In the genomic region with DNA sequence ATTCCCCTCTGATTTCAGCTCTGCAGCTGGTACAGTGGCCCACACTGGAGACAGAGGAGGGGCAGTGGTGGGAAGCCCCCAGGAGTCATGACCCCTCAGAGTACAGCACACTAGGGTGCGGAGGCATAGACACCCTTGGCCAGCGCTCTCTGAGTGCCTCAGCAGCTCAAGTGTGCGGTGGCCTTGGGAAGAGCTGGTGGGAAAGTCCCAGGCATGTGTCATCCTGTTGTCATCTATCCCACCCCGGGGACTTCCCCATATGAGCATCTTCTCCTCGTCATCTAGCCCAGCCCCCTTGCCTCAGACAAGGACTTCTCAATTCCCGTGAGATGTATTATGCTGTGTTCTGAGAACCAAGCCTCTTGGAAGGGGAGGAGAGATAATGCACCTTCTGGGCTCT, we compare ENCODE assay signal across 1 cellular context.
A peak's percentile ranks its signal among the peaks of the same experiment; 100 is the strongest.
TF ChIP-seq lines count a peak whose summit lies in the region.

No MANE protein-coding gene starts in this region.

TF ChIP-seq in HepG2, 621 proteins besides CTCF, POLR2A, EP300 and RAD21 (continued from another document):
- TF ChIP-seq, protein P1, sequence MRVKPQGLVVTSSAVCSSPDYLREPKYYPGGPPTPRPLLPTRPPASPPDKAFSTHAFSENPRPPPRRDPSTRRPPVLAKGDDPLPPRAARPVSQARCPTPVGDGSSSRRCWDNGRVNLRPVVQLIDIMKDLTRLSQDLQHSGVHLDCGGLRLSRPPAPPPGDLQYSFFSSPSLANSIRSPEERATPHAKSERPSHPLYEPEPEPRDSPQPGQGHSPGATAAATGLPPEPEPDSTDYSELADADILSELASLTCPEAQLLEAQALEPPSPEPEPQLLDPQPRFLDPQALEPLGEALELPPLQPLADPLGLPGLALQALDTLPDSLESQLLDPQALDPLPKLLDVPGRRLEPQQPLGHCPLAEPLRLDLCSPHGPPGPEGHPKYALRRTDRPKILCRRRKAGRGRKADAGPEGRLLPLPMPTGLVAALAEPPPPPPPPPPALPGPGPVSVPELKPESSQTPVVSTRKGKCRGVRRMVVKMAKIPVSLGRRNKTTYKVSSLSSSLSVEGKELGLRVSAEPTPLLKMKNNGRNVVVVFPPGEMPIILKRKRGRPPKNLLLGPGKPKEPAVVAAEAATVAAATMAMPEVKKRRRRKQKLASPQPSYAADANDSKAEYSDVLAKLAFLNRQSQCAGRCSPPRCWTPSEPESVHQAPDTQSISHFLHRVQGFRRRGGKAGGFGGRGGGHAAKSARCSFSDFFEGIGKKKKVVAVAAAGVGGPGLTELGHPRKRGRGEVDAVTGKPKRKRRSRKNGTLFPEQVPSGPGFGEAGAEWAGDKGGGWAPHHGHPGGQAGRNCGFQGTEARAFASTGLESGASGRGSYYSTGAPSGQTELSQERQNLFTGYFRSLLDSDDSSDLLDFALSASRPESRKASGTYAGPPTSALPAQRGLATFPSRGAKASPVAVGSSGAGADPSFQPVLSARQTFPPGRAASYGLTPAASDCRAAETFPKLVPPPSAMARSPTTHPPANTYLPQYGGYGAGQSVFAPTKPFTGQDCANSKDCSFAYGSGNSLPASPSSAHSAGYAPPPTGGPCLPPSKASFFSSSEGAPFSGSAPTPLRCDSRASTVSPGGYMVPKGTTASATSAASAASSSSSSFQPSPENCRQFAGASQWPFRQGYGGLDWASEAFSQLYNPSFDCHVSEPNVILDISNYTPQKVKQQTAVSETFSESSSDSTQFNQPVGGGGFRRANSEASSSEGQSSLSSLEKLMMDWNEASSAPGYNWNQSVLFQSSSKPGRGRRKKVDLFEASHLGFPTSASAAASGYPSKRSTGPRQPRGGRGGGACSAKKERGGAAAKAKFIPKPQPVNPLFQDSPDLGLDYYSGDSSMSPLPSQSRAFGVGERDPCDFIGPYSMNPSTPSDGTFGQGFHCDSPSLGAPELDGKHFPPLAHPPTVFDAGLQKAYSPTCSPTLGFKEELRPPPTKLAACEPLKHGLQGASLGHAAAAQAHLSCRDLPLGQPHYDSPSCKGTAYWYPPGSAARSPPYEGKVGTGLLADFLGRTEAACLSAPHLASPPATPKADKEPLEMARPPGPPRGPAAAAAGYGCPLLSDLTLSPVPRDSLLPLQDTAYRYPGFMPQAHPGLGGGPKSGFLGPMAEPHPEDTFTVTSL (CRISPR knock-in tag; IDR thresholded peaks at IDR 0.05; ENCODE audit: borderline replicate concordance), result no peak
- TF ChIP-seq NCOA5 (CRISPR knock-in tag; IDR thresholded peaks at IDR 0.05), result no peak
- peak; percentile 64 for TF ChIP-seq FOSL2 (CRISPR knock-in tag; IDR thresholded peaks at IDR 0.05)
